ENCODE assay signal across 13 cellular contexts in genomic region chr5:5939724-5940370, GRCh38.
A peak's percentile ranks its signal among the peaks of the same experiment; 100 is the strongest.
DNase-seq lines count a peak whose midpoint lies in the region; ATAC-seq and TF ChIP-seq lines count a peak whose summit lies in the region.
"Had no signal": no experiment of that assay in that cellular context is flagged by ENCODE, and none has a peak within 500 bp of the region (broad histone marks: within the 10 kb centered on the region; RNA-seq: fewer than 3 reads in every experiment).

No MANE protein-coding gene starts in this region.

- DNase-seq in lower lobe of right lung (no peak), upper lobe of right lung (no peak), right lobe of liver (no peak)
- no peak for DNase-seq in activated T-helper 2 cell treated with anti-CD3 and anti-CD28 coated beads, Interferon-gamma antibody, Interleukin-2, Interleukin-4, amounts not matched to agents 10 μg/mL and 5 μg/mL and 100 μg/mL, durations not matched to agents 14 hours and 24 hours and 36 hours (ENCODE audit: low spot score)
- DNase-seq in natural killer cell treated with Interleukin-12 subunit alpha and Interleukin-12 subunit beta and Interleukin-15 and Interleukin-18, amount 100 ng/mL, for 72 hours (ENCODE audit: low spot score): no peak
- DNase-seq: CD4-positive, CD25-positive, alpha-beta regulatory T cell; DMS53; HCEC 1CT; HFFc6 had no signal

- no peak overlapping the region for H3K4me3 Mint-ChIP-seq in activated T-helper 2 cell treated with anti-CD3 and anti-CD28 coated beads, Interferon-gamma antibody, Interleukin-2, Interleukin-4, amounts not matched to agents 10 μg/mL and 5 μg/mL and 100 μg/mL, durations not matched to agents 14 hours and 24 hours and 36 hours (ENCODE audit: low read depth)
- H3K4me3 Mint-ChIP-seq in natural killer cell treated with Interleukin-12 subunit alpha and Interleukin-12 subunit beta and Interleukin-15 and Interleukin-18, amount 100 ng/mL, for 72 hours: no peak overlapping the region
- H3K4me3 Mint-ChIP-seq: CD4-positive, CD25-positive, alpha-beta regulatory T cell; HFFc6 had no signal

- TF ChIP-seq CTCF in lower lobe of right lung (IDR thresholded peaks at IDR 0.05): no peak
- TF ChIP-seq CTCF in upper lobe of right lung (IDR thresholded peaks at IDR 0.05): no peak
- TF ChIP-seq CTCF in right lobe of liver (IDR thresholded peaks at IDR 0.05): no peak

- no peaks in the 10 kb centered on the region for H3K36me3 Mint-ChIP-seq in activated T-helper 2 cell treated with anti-CD3 and anti-CD28 coated beads, Interferon-gamma antibody, Interleukin-2, Interleukin-4, amounts not matched to agents 10 μg/mL and 5 μg/mL and 100 μg/mL, durations not matched to agents 14 hours and 24 hours and 36 hours (ENCODE audit: low read depth)
- H3K36me3 Mint-ChIP-seq in natural killer cell treated with Interleukin-12 subunit alpha and Interleukin-12 subunit beta and Interleukin-15 and Interleukin-18, amount 100 ng/mL, for 72 hours: no peaks in the 10 kb centered on the region
- H3K36me3 Mint-ChIP-seq: CD4-positive, CD25-positive, alpha-beta regulatory T cell had no signal

- no peaks in the 10 kb centered on the region for H3K27me3 Mint-ChIP-seq in activated T-helper 2 cell treated with anti-CD3 and anti-CD28 coated beads, Interferon-gamma antibody, Interleukin-2, Interleukin-4, amounts not matched to agents 10 μg/mL and 5 μg/mL and 100 μg/mL, durations not matched to agents 14 hours and 24 hours and 36 hours (ENCODE audit: low read depth)
- H3K27me3 Mint-ChIP-seq in natural killer cell treated with Interleukin-12 subunit alpha and Interleukin-12 subunit beta and Interleukin-15 and Interleukin-18, amount 100 ng/mL, for 72 hours: peaks cover 0 to 6% of the 10 kb centered on the region in 2 donors
- H3K27me3 Mint-ChIP-seq: CD4-positive, CD25-positive, alpha-beta regulatory T cell had no signal

- H3K9me3 ChIP-seq in BLaER1 (no peaks in the 10 kb centered on the region), lower lobe of right lung (no peaks in the 10 kb centered on the region), upper lobe of right lung (no peaks in the 10 kb centered on the region), right lobe of liver (no peaks in the 10 kb centered on the region)

- 61% methylated on average over 3 of the region's 5 CpGs for WGBS in right lobe of liver (ENCODE audit: insufficient coverage, low coverage, low lambda C conversion rate, missing lambda C conversion rate)

- H3K27me3 ChIP-seq in BLaER1 (no peaks in the 10 kb centered on the region), lower lobe of right lung (ENCODE audit: low read depth) (no peaks in the 10 kb centered on the region), upper lobe of right lung (no peaks in the 10 kb centered on the region), right lobe of liver (no peaks in the 10 kb centered on the region)

- H4K20me1 ChIP-seq in BLaER1: no peaks in the 10 kb centered on the region

- H3K36me3 ChIP-seq in BLaER1: no peaks in the 10 kb centered on the region
- H3K36me3 ChIP-seq in lower lobe of right lung: no peaks in the 10 kb centered on the region
- H3K36me3 ChIP-seq in upper lobe of right lung: no peaks in the 10 kb centered on the region
- H3K36me3 ChIP-seq in right lobe of liver: no peaks in the 10 kb centered on the region

- no peaks in the 10 kb centered on the region for H3K9me3 Mint-ChIP-seq in activated T-helper 2 cell treated with anti-CD3 and anti-CD28 coated beads, Interferon-gamma antibody, Interleukin-2, Interleukin-4, amounts not matched to agents 10 μg/mL and 5 μg/mL and 100 μg/mL, durations not matched to agents 14 hours and 24 hours and 36 hours
- H3K9me3 Mint-ChIP-seq in natural killer cell treated with Interleukin-12 subunit alpha and Interleukin-12 subunit beta and Interleukin-15 and Interleukin-18, amount 100 ng/mL, for 72 hours: peaks cover 14% of the 10 kb centered on the region

- no peak overlapping the region for H3K9ac ChIP-seq in BLaER1

- no peaks in the 10 kb centered on the region for H3K4me1 Mint-ChIP-seq in activated T-helper 2 cell treated with anti-CD3 and anti-CD28 coated beads, Interferon-gamma antibody, Interleukin-2, Interleukin-4, amounts not matched to agents 10 μg/mL and 5 μg/mL and 100 μg/mL, durations not matched to agents 14 hours and 24 hours and 36 hours (ENCODE audit: low read depth)
- no peaks in the 10 kb centered on the region for H3K4me1 Mint-ChIP-seq in natural killer cell treated with Interleukin-12 subunit alpha and Interleukin-12 subunit beta and Interleukin-15 and Interleukin-18, amount 100 ng/mL, for 72 hours (ENCODE audit: low read depth in 2 of 2)
- H3K4me1 Mint-ChIP-seq: CD4-positive, CD25-positive, alpha-beta regulatory T cell had no signal

- peak overlapping the region; percentile 12; the same call in 1 of the 2 replicates for H3K4me2 ChIP-seq in BLaER1

- ATAC-seq in esophagus mucosa: peak; percentile 89
- peak; percentile 48 to 78 for ATAC-seq in lower lobe of right lung
- ATAC-seq in upper lobe of right lung: peak; percentile 65
- no peak for ATAC-seq in natural killer cell treated with Interleukin-12 subunit alpha and Interleukin-12 subunit beta and Interleukin-15 and Interleukin-18, amount 100 ng/mL, for 72 hours
- no peak for ATAC-seq in right lobe of liver
- ATAC-seq: HepG2 had no signal

- H3K27ac ChIP-seq in BLaER1: no peak overlapping the region
- no peak overlapping the region for H3K27ac ChIP-seq in lower lobe of right lung
- H3K27ac ChIP-seq in upper lobe of right lung: no peak overlapping the region
- H3K27ac ChIP-seq in right lobe of liver: no peak overlapping the region
- H3K27ac ChIP-seq: 22Rv1 had no signal

- no peak overlapping the region for H3K27ac Mint-ChIP-seq in activated T-helper 2 cell treated with anti-CD3 and anti-CD28 coated beads, Interferon-gamma antibody, Interleukin-2, Interleukin-4, amounts not matched to agents 10 μg/mL and 5 μg/mL and 100 μg/mL, durations not matched to agents 14 hours and 24 hours and 36 hours
- H3K27ac Mint-ChIP-seq in natural killer cell treated with Interleukin-12 subunit alpha and Interleukin-12 subunit beta and Interleukin-15 and Interleukin-18, amount 100 ng/mL, for 72 hours: no peak overlapping the region
- H3K27ac Mint-ChIP-seq: CD4-positive, CD25-positive, alpha-beta regulatory T cell; HFFc6 had no signal

- TF ChIP-seq POLR2A in right lobe of liver (IDR thresholded peaks at IDR 0.05): no peak

- intact Hi-C loops in lower lobe of right lung (cut with DNase I): no loop called here
- intact Hi-C loops in upper lobe of right lung (cut with DNase I): no loop called here
- intact Hi-C loops in activated T-helper 2 cell treated with anti-CD3 and anti-CD28 coated beads, Interferon-gamma antibody, Interleukin-2, Interleukin-4, amounts not matched to agents 10 μg/mL and 5 μg/mL and 100 μg/mL, durations not matched to agents 14 hours and 24 hours and 36 hours (cut with micrococcal nuclease): no loop called here
- intact Hi-C loops in right lobe of liver (cut with DNase I): no loop called here

- H3K4me1 ChIP-seq in BLaER1 (peaks cover 8% of the 10 kb centered on the region), lower lobe of right lung (no peaks in the 10 kb centered on the region), upper lobe of right lung (no peaks in the 10 kb centered on the region), right lobe of liver (no peaks in the 10 kb centered on the region)

- H3K4me3 ChIP-seq in BLaER1 (no peak overlapping the region), lower lobe of right lung (no peak overlapping the region), upper lobe of right lung (no peak overlapping the region), right lobe of liver (no peak overlapping the region)

Comparison
In these comparisons a context has a peak if more than half of its experiments do, and no peak if none do; other contexts are left out.
1. ATAC-seq: peak in esophagus mucosa (single experiment), lower lobe of right lung (2 of 2) and upper lobe of right lung (single experiment); none in natural killer cell treated with Interleukin-12 subunit alpha and Interleukin-12 subunit beta and Interleukin-15 and Interleukin-18, amount 100 ng/mL, for 72 hours (0 of 2) and right lobe of liver (0 of 4).